In genomic region chr21:34639882-34640788, GRCh38 we compare ENCODE assay signal across 9 cellular contexts. TPM values are rescaled to one million over a fixed set of nuclear protein-coding genes. Genes with fewer than 3 reads are reported as not detected.
A peak's percentile ranks its signal among the peaks of the same experiment; 100 is the strongest.
DNase-seq lines count a peak whose midpoint lies in the region; ATAC-seq and TF ChIP-seq lines count a peak whose summit lies in the region.
"Had no signal": no experiment of that assay in that cellular context is flagged by ENCODE, and none has a peak within 500 bp of the region (broad histone marks: within the 10 kb centered on the region; RNA-seq: fewer than 3 reads in every experiment).

No MANE protein-coding gene starts in this region.

- H3K27me3 Mint-ChIP-seq in activated CD4-positive, alpha-beta T cell treated with anti-CD3 and anti-CD28 coated beads for 36 hours, result no peaks in the 10 kb centered on the region
- peaks cover under 1% of the 10 kb centered on the region for H3K27me3 Mint-ChIP-seq in central memory CD8-positive, alpha-beta T cell

- H2AFZ ChIP-seq in MM.1S (ENCODE audit: low read length), result peak overlapping the region; percentile 76

- no peaks in the 10 kb centered on the region for H3K9me2 ChIP-seq in MM.1S (replicated peaks; ENCODE audit: insufficient read depth, low read length)

- H3K4me3 Mint-ChIP-seq in activated CD4-positive, alpha-beta T cell treated with anti-CD3 and anti-CD28 coated beads for 36 hours, result peak overlapping the region; percentile 32
- peak overlapping the region; percentile 72 for H3K4me3 Mint-ChIP-seq in central memory CD8-positive, alpha-beta T cell

- H3F3A ChIP-seq in MM.1S (ENCODE audit: insufficient read depth, low read length), result peaks cover 3% of the 10 kb centered on the region

- peak overlapping the region; percentile 49; the same call in 1 of the 2 replicates for H3K27ac ChIP-seq in MM.1S (ENCODE audit: low read length)
- H3K27ac ChIP-seq: stomach had no signal

- peak overlapping the region; percentile 30 for H3K4me3 ChIP-seq in MM.1S (ENCODE audit: low read length)
- H3K4me3 ChIP-seq: stomach had no signal

- H4K20me1 ChIP-seq in MM.1S (ENCODE audit: insufficient read depth, low read length), result no peaks in the 10 kb centered on the region

- peak; percentile 65 for DNase-seq in activated CD4-positive, alpha-beta T cell treated with anti-CD3 and anti-CD28 coated beads for 36 hours
- DNase-seq in activated CD4-positive, alpha-beta T cell treated with anti-CD3 and anti-CD28 coated beads for 1 hour, result no peak
- DNase-seq in MM.1S (peak; percentile 92), NCI-H524 (lab: John Stamatoyannopoulos, UW) (no peak), NCI-H1092 treated with DMSO at 0.1 percent for 48 hours (lab: John Stamatoyannopoulos, UW) (no peak)
- DNase-seq in central memory CD8-positive, alpha-beta T cell (ENCODE audit: low spot score in 2 of 2), result no peak
- DNase-seq in stimulated activated naive CD4-positive, alpha-beta T cell treated with Interleukin-2 at 50 U/mL for 16 hours (lab: John Stamatoyannopoulos, UW), result peak; percentile 41
- DNase-seq: stomach had no signal

- no peaks in the 10 kb centered on the region for H3K27me3 ChIP-seq in MM.1S (replicated peaks; ENCODE audit: insufficient read depth, low read length)
- H3K27me3 ChIP-seq: stomach had no signal

- ATAC-seq in activated CD4-positive, alpha-beta T cell treated with anti-CD3 and anti-CD28 coated beads for 36 hours, result peak; percentile 77
- ATAC-seq in central memory CD8-positive, alpha-beta T cell (replicated peaks; ENCODE audit: extremely low read depth, poor library complexity, severe bottlenecking), result peak; percentile 49
- no peak for ATAC-seq in HG02571 (IDR thresholded peaks at IDR 0.05; ENCODE audit: unreplicated experiment)

- peaks cover 2% of the 10 kb centered on the region for H3K9me3 Mint-ChIP-seq in activated CD4-positive, alpha-beta T cell treated with anti-CD3 and anti-CD28 coated beads for 36 hours (ENCODE audit: low read depth)
- no peaks in the 10 kb centered on the region for H3K9me3 Mint-ChIP-seq in central memory CD8-positive, alpha-beta T cell

- peak overlapping the region; percentile 88 for H3K4me2 ChIP-seq in MM.1S (ENCODE audit: low read depth, low read length)

- H3K27ac Mint-ChIP-seq in activated CD4-positive, alpha-beta T cell treated with anti-CD3 and anti-CD28 coated beads for 36 hours, result peak overlapping the region; percentile 72
- peak overlapping the region; percentile 71 for H3K27ac Mint-ChIP-seq in central memory CD8-positive, alpha-beta T cell (ENCODE audit: low read depth)

- H3K4me1 Mint-ChIP-seq in activated CD4-positive, alpha-beta T cell treated with anti-CD3 and anti-CD28 coated beads for 36 hours, result peaks cover 24% of the 10 kb centered on the region
- H3K4me1 Mint-ChIP-seq in central memory CD8-positive, alpha-beta T cell, result peaks cover 15% of the 10 kb centered on the region

- intact Hi-C loops in activated CD4-positive, alpha-beta T cell treated with anti-CD3 and anti-CD28 coated beads for 36 hours (cut with DNase I, micrococcal nuclease), result loop anchor here in 1 of 2 experiments (1.0 to 2.0 kb wide), 3 partner anchors 25 to 113 kb away; partner anchors contain the start of gene RCAN1

- POLR2A ChIA-PET in activated CD4-positive, alpha-beta T cell treated with anti-CD3 and anti-CD28 coated beads for 36 hours (lab: Charles Lee), result no interaction called here

- H3K4me1 ChIP-seq in MM.1S (ENCODE audit: low read length), result peaks cover 31% of the 10 kb centered on the region

- no peaks in the 10 kb centered on the region for H3K36me3 Mint-ChIP-seq in activated CD4-positive, alpha-beta T cell treated with anti-CD3 and anti-CD28 coated beads for 36 hours (ENCODE audit: low read depth)
- peaks cover 2% of the 10 kb centered on the region for H3K36me3 Mint-ChIP-seq in central memory CD8-positive, alpha-beta T cell (ENCODE audit: insufficient read depth)

- no peak for TF ChIP-seq CTCF in MM.1S (IDR thresholded peaks at IDR 0.05; ENCODE audit: low read length)

- H3K9ac ChIP-seq in MM.1S (ENCODE audit: low read length), result peak overlapping the region; percentile 16; the same call in 1 of the 2 replicates

- no peaks in the 10 kb centered on the region for H3K9me3 ChIP-seq in MM.1S (replicated peaks; ENCODE audit: insufficient read depth, low read length)
- H3K9me3 ChIP-seq: stomach had no signal

- CTCF ChIA-PET in activated CD4-positive, alpha-beta T cell treated with anti-CD3 and anti-CD28 coated beads for 36 hours (lab: Charles Lee), result interaction anchor here (0.6 to 1.1 kb wide), 4 partner anchors 9 to 793 kb away, joined by 3 to 5 read pairs (median 4); no protein-coding TSS in a partner anchor

- no peaks in the 10 kb centered on the region for H3K79me2 ChIP-seq in MM.1S (ENCODE audit: low read length)

- H3K36me3 ChIP-seq in MM.1S (replicated peaks; ENCODE audit: insufficient read depth, low read length), result no peaks in the 10 kb centered on the region
- H3K36me3 ChIP-seq: stomach had no signal

RNA-seq across cellular contexts. Expression of gene RCAN1, which starts 25.2 kb away (rescaled TPM):
- 1 to 10 TPM; 9.9 to 10.0 TPM for total RNA-seq in activated CD4-positive, alpha-beta T cell treated with anti-CD3 and anti-CD28 coated beads for 36 hours

RNA-seq across cellular contexts. Expression of gene CLIC6, which starts 28.7 kb away (rescaled TPM):
- under 1 TPM; 0.07 to 0.11 TPM for total RNA-seq in activated CD4-positive, alpha-beta T cell treated with anti-CD3 and anti-CD28 coated beads for 36 hours

Comparison
In these comparisons a context has a peak if more than half of its experiments do, and no peak if none do; other contexts are left out.
1. DNase-seq: peak in activated CD4-positive, alpha-beta T cell treated with anti-CD3 and anti-CD28 coated beads for 36 hours (single experiment), MM.1S (single experiment) and stimulated activated naive CD4-positive, alpha-beta T cell treated with Interleukin-2 at 50 U/mL for 16 hours (single experiment); none in activated CD4-positive, alpha-beta T cell treated with anti-CD3 and anti-CD28 coated beads for 1 hour (single experiment), central memory CD8-positive, alpha-beta T cell (0 of 2), NCI-H524 (0 of 2) and NCI-H1092 treated with DMSO at 0.1 percent for 48 hours (single experiment).